14 cellular contexts compared by ENCODE assay signal in genomic region chr2:190698895-190699294, GRCh38. TPM values are rescaled to one million over a fixed set of nuclear protein-coding genes. Genes with fewer than 3 reads are reported as not detected.
DNase-seq lines count a peak whose midpoint lies in the region; ATAC-seq, FAIRE-seq and TF ChIP-seq lines count a peak whose summit lies in the region.
"Had no signal": no experiment of that assay in that cellular context is flagged by ENCODE, and none has a peak within 500 bp of the region (broad histone marks: within the 10 kb centered on the region; RNA-seq: fewer than 3 reads in every experiment).

No MANE protein-coding gene starts in this region.

- peak overlapping the region; percentile 16 for H3K4ac ChIP-seq in mesendoderm (ENCODE audit: low read depth, low read length)

- H3K9ac ChIP-seq in HUES64 (ENCODE audit: low read depth, low read length) (no peak overlapping the region), endothelial cell of umbilical vein (replicated peaks; ENCODE audit: extremely low read depth, insufficient read depth, low read length) (no peak overlapping the region), mesendoderm (ENCODE audit: low read length) (no peak overlapping the region)

- no peaks in the 10 kb centered on the region for H3K36me3 ChIP-seq in BJ (ENCODE audit: control insufficient read depth, insufficient read depth, low read length)
- H3K36me3 ChIP-seq in HUES64 (ENCODE audit: insufficient read depth, low read length): no peaks in the 10 kb centered on the region
- no peaks in the 10 kb centered on the region for H3K36me3 ChIP-seq in endothelial cell of umbilical vein (ENCODE audit: control insufficient read depth in 2 of 2, extremely low read depth in 1 of 2, insufficient read depth in 2 of 2, low read length in 2 of 2)
- H3K36me3 ChIP-seq in mesendoderm (ENCODE audit: control insufficient read depth, insufficient read depth, low read length): no peaks in the 10 kb centered on the region

- FAIRE-seq in endothelial cell of umbilical vein (lab: Jason Lieb, UNC): no peak

- H3K27ac ChIP-seq in HUES64 (ENCODE audit: low read depth, low read length) (peak overlapping the region; percentile 34; the same call in 1 of the 2 replicates), endothelial cell of umbilical vein (ENCODE audit: insufficient read depth, low read depth, low read length) (no peak overlapping the region), mesendoderm (ENCODE audit: low read depth, low read length) (peak overlapping the region; percentile 0)
- H3K27ac ChIP-seq: skin epidermis had no signal

- no peaks in the 10 kb centered on the region for H3K79me2 ChIP-seq in endothelial cell of umbilical vein (ENCODE audit: control insufficient read depth, insufficient read depth, low read length)
- H3K79me2 ChIP-seq in mesendoderm (ENCODE audit: control insufficient read depth, insufficient read depth, low read length): no peaks in the 10 kb centered on the region

- H3K4me3 ChIP-seq in BJ (ENCODE audit: low read depth, low read length): no peak overlapping the region
- H3K4me3 ChIP-seq in HUES64 (ENCODE audit: low read length): no peak overlapping the region
- H3K4me3 ChIP-seq in endothelial cell of umbilical vein (replicated peaks in 1 of 3; ENCODE audit: insufficient read depth in 1 of 3, low read depth in 1 of 3, low read length in 3 of 3): no peak overlapping the region
- H3K4me3 ChIP-seq in mesendoderm (ENCODE audit: low read length): no peak overlapping the region
- H3K4me3 ChIP-seq: skin epidermis had no signal

- no peak overlapping the region for H4K5ac ChIP-seq in mesendoderm (ENCODE audit: low read length)

- no peak for DNase-seq in BJ (ENCODE audit: low read depth)
- DNase-seq in endothelial cell of umbilical vein (ENCODE audit: low read depth, low spot score): no peak
- DNase-seq in mesendoderm: peak; percentile 85
- DNase-seq in activated CD8-positive, alpha-beta memory T cell treated with anti-CD3 and anti-CD28 coated beads for 24 hours: no peak
- DNase-seq in mucosa of gallbladder (ENCODE audit: low spot score): no peak
- DNase-seq in stimulated activated naive CD4-positive, alpha-beta T cell treated with Interleukin-2 at 50 U/mL for 16 hours (lab: John Stamatoyannopoulos, UW): no peak
- DNase-seq: activated B cell treated with CpG ODN at 0.5 μM for 24 hours; activated T-cell treated with anti-CD3 and anti-CD28 coated beads for 4 hours; naive thymus-derived CD4-positive, alpha-beta T cell; NCI-H1105; NCI-H69 had no signal

- TF ChIP-seq CTCF in BJ (IDR thresholded peaks at IDR 0.05; ENCODE audit: insufficient read depth, low read depth, low read length) (peak; percentile 29), endothelial cell of umbilical vein (IDR thresholded peaks at IDR 0.05; ENCODE audit: extremely low read depth in 1 of 2, insufficient read depth in 1 of 2, low read depth in 1 of 2, low read length in 2 of 2) (peak in 1 of 2 donors; percentile 27)

- intact Hi-C loops in endothelial cell of umbilical vein (cut with micrococcal nuclease): no loop called here

- dilution Hi-C loops in endothelial cell of umbilical vein (cut with MboI; ENCODE audit: extremely low pct_ligation_motif_present, low sequenced_read_pairs): no loop called here

- peak overlapping the region; percentile 87 for H3K18ac ChIP-seq in mesendoderm (ENCODE audit: low read length)

- 35% methylated on average over 5 of the region's 5 CpGs for WGBS in HUES64
- WGBS in mesendoderm (ENCODE audit: extremely low coverage, insufficient coverage, low lambda C conversion rate): no CpG with 5 or more reads among the region's 5 CpGs

- H3K27me3 ChIP-seq in BJ (ENCODE audit: control insufficient read depth, insufficient read depth, low read length) (peaks cover 2% of the 10 kb centered on the region), HUES64 (ENCODE audit: insufficient read depth, low read length) (no peaks in the 10 kb centered on the region), endothelial cell of umbilical vein (ENCODE audit: control insufficient read depth in 2 of 2, insufficient read depth in 2 of 2, low read length in 2 of 2) (no peaks in the 10 kb centered on the region), mesendoderm (ENCODE audit: insufficient read depth, low read length, poor library complexity) (no peaks in the 10 kb centered on the region)

- no peaks in the 10 kb centered on the region for H4K20me1 ChIP-seq in endothelial cell of umbilical vein (replicated peaks; ENCODE audit: control insufficient read depth, extremely low read depth, insufficient read depth, low read length)

- H2BK5ac ChIP-seq in mesendoderm (ENCODE audit: low read length): no peak overlapping the region

- H4K8ac ChIP-seq in mesendoderm (ENCODE audit: low read depth, low read length): no peak overlapping the region

- no peaks in the 10 kb centered on the region for H3K9me3 ChIP-seq in HUES64 (ENCODE audit: insufficient read depth, low read depth, low read length)
- H3K9me3 ChIP-seq in endothelial cell of umbilical vein (replicated peaks; ENCODE audit: control insufficient read depth, insufficient read depth, low read length): no peaks in the 10 kb centered on the region

- no peak overlapping the region for H3K23ac ChIP-seq in mesendoderm (ENCODE audit: low read length)

- H2BK120ac ChIP-seq in mesendoderm (ENCODE audit: low read depth, low read length): no peak overlapping the region

- no peaks in the 10 kb centered on the region for H3K79me1 ChIP-seq in mesendoderm (ENCODE audit: low read length)

- CTCF ChIA-PET in BJ (lab: Yijun Ruan, JAX): interaction anchor here (2.2 kb wide), 1 partner anchor 17 kb away, joined by 4 read pairs; no protein-coding TSS in a partner anchor
- CTCF ChIA-PET in endothelial cell of umbilical vein (lab: Charles Lee): interaction anchor here (0.6 kb wide), 1 partner anchor 60 kb away, joined by 3 read pairs; no protein-coding TSS in a partner anchor

- H3K9me1 ChIP-seq in endothelial cell of umbilical vein (replicated peaks; ENCODE audit: control insufficient read depth, extremely low read depth, insufficient read depth, low read length): no peaks in the 10 kb centered on the region

- no peak for TF ChIP-seq POLR2A in endothelial cell of umbilical vein (IDR thresholded peaks at IDR 0.05; ENCODE audit: low read depth, low read length)

- no TSS peak for BruUV-seq in endothelial cell of umbilical vein (replicated peaks; lab: Mats Ljungman, UMichigan)

- POLR2A ChIA-PET in BJ (lab: Charles Lee): no interaction called here
- POLR2A ChIA-PET in endothelial cell of umbilical vein (lab: Charles Lee): no interaction called here

- H3K4me2 ChIP-seq in endothelial cell of umbilical vein (ENCODE audit: insufficient read depth, low read length): no peak overlapping the region
- H3K4me2 ChIP-seq in mesendoderm (ENCODE audit: low read length): no peak overlapping the region

- H2AK5ac ChIP-seq in mesendoderm (ENCODE audit: low read length): no peak overlapping the region

- H2BK15ac ChIP-seq in mesendoderm (replicated peaks; ENCODE audit: low read depth): peak overlapping the region; percentile 96

- peaks cover 41% of the 10 kb centered on the region for H3K4me1 ChIP-seq in HUES64 (ENCODE audit: insufficient read depth, low read length)
- no peaks in the 10 kb centered on the region for H3K4me1 ChIP-seq in endothelial cell of umbilical vein (ENCODE audit: control insufficient read depth, extremely low read depth, insufficient read depth, low read length)
- peaks cover 9% of the 10 kb centered on the region for H3K4me1 ChIP-seq in mesendoderm (ENCODE audit: control insufficient read depth, low read depth, low read length)

- ATAC-seq in GM19452 (IDR thresholded peaks at IDR 0.05; ENCODE audit: unreplicated experiment): no peak
- ATAC-seq: naive thymus-derived CD4-positive, alpha-beta T cell had no signal

- H3K56ac ChIP-seq in mesendoderm (ENCODE audit: low read length): peak overlapping the region; percentile 3

- peak overlapping the region; percentile 27 for H2AFZ ChIP-seq in endothelial cell of umbilical vein (ENCODE audit: low read depth, low read length)

TF ChIP-seq in endothelial cell of umbilical vein, 7 proteins besides CTCF, POLR2A, EP300 and RAD21:
- TF ChIP-seq EZH2 (IDR thresholded peaks at IDR 0.05; ENCODE audit: borderline replicate concordance, low read depth, low read length, severe bottlenecking) (no peak), MAX (IDR thresholded peaks at IDR 0.05; ENCODE audit: insufficient read depth, insufficient read length) (no peak), MYC (IDR thresholded peaks at IDR 0.05; ENCODE audit: low read depth, low read length) (no peak), FOS (IDR thresholded peaks at IDR 0.05; ENCODE audit: borderline replicate concordance, insufficient read depth, low read length) (no peak), JUN (IDR thresholded peaks at IDR 0.05; ENCODE audit: borderline replicate concordance, insufficient read depth, insufficient read length, low read depth) (no peak), GATA2 (IDR thresholded peaks at IDR 0.05; ENCODE audit: insufficient read depth, insufficient read length, low read depth, low read length) (no peak), POLR2AphosphoS5 (IDR thresholded peaks at IDR 0.05; ENCODE audit: insufficient read depth, low read depth, low read length) (no peak)

RNA-seq across cellular contexts. Expression of gene NAB1, which starts 50.0 kb away (rescaled TPM):
- 14.1 and 19.5 TPM in 2 replicates for polyA plus RNA-seq in BJ (2011; rRNA removed)
- 17.4 and 29.3 TPM in 2 replicates for polyA minus RNA-seq in BJ (2011; rRNA and poly(A)+ RNA removed)
- 21.8 TPM for polyA plus RNA-seq in HUES64 (2013, experiment 1 of 2)
- polyA plus RNA-seq in HUES64 (2013, experiment 2 of 2): 21.0 TPM
- total RNA-seq in endothelial cell of umbilical vein: 25.2 and 36.1 TPM in 2 replicates
- polyA plus RNA-seq in endothelial cell of umbilical vein: 7.2 and 7.5 TPM in 2 replicates
- polyA plus RNA-seq in endothelial cell of umbilical vein (2011; cell fraction: cytosol; rRNA removed): 10.1 and 11.8 TPM in 2 replicates
- polyA plus RNA-seq in endothelial cell of umbilical vein (2011; cell fraction: nucleus; rRNA removed): 64.7 and 67.8 TPM in 2 replicates
- 17.6 and 21.5 TPM in 2 replicates for polyA plus RNA-seq in endothelial cell of umbilical vein (2012)
- polyA minus RNA-seq in endothelial cell of umbilical vein: 20.2 and 26.9 TPM in 2 replicates
- 30.9 TPM for polyA minus RNA-seq in endothelial cell of umbilical vein (2011; cell fraction: cytosol; rRNA and poly(A)+ RNA removed)
- polyA minus RNA-seq in endothelial cell of umbilical vein (2011; cell fraction: nucleus; rRNA and poly(A)+ RNA removed): 14.1 and 18.6 TPM in 2 replicates
- 17.5 TPM for polyA plus RNA-seq in mesendoderm (2013, experiment 1 of 2)
- 17.0 TPM for polyA plus RNA-seq in mesendoderm (2013, experiment 2 of 2)
- 29.9 TPM for total RNA-seq in mucosa of gallbladder
